ENCODE assay signal across 26 cellular contexts in genomic region chr2:227508001-227508400, GRCh38. TPM values are rescaled to one million over a fixed set of nuclear protein-coding genes. Genes with fewer than 3 reads are reported as not detected.
DNase-seq lines count a peak whose midpoint lies in the region; ATAC-seq, FAIRE-seq and TF ChIP-seq lines count a peak whose summit lies in the region.
"Had no signal": no experiment of that assay in that cellular context is flagged by ENCODE, and none has a peak within 500 bp of the region (broad histone marks: within the 10 kb centered on the region; RNA-seq: fewer than 3 reads in every experiment).

No MANE protein-coding gene starts in this region.

- no peak for TF ChIP-seq EP300 in K562 (IDR thresholded peaks at IDR 0.05; ENCODE audit: low read length)

- no peak for TF ChIP-seq CTCF in HCT116 (IDR thresholded peaks at IDR 0.05 in 2 of 3, conservative IDR thresholded peaks at IDR 0.05 in 1 of 3; ENCODE audit: borderline replicate concordance in 1 of 3, insufficient read depth in 1 of 3, low read depth in 2 of 3, low read length in 2 of 3)
- no peak for TF ChIP-seq CTCF in K562 (IDR thresholded peaks at IDR 0.05 in 2 of 3, conservative IDR thresholded peaks at IDR 0.05 in 1 of 3; ENCODE audit: insufficient read depth in 2 of 3, low read depth in 1 of 3, low read length in 3 of 3)
- TF ChIP-seq CTCF in neural progenitor cell (IDR thresholded peaks at IDR 0.05) = no peak

- peaks cover 18% of the 10 kb centered on the region for H3K4me1 Mint-ChIP-seq in neural progenitor cell

- TF ChIP-seq POLR2A in HCT116 (IDR thresholded peaks at IDR 0.05; ENCODE audit: borderline replicate concordance, extremely low read depth, insufficient read depth, insufficient read length) (no peak), K562 (conservative IDR thresholded peaks at IDR 0.05) (no peak)

- H3K9me1 ChIP-seq in K562 (ENCODE audit: control insufficient read depth, insufficient read depth, low read length) = peaks cover 2% of the 10 kb centered on the region

- no peak for ATAC-seq in HCT116
- no peak for ATAC-seq in K562
- ATAC-seq: activated CD8-positive, alpha-beta T cell treated with anti-CD3 and anti-CD28 coated beads, Interleukin-2, amount 10 ng/mL, durations not matched to agents 7 days and 5 days; heart left ventricle; PC-3; stimulated activated memory B cell treated with anti-CD40 and anti-IgM and Interleukin-4, amounts not matched to agents 10 μg/mL and 1 μg/mL and 100 μg/mL, for 72 hours had no signal

- H3K27me3 ChIP-seq in HCT116 (ENCODE audit: insufficient read depth, low read length) (no peaks in the 10 kb centered on the region), K562 (ENCODE audit: control insufficient read depth in 2 of 2, insufficient read depth in 2 of 2, low read length in 2 of 2) (no peaks in the 10 kb centered on the region), neural progenitor cell (no peaks in the 10 kb centered on the region)
- H3K27me3 ChIP-seq: BLaER1 treated with 17β-estradiol and CSF1 and Interleukin-3, amounts not matched to agents 10 nM and 100 nM; heart left ventricle; SJSA1; tibial nerve had no signal

- H3K79me2 ChIP-seq in HCT116 (ENCODE audit: insufficient read depth, low read length) (peaks cover 100% of the 10 kb centered on the region), K562 (ENCODE audit: control insufficient read depth, insufficient read depth, low read length) (peaks cover 100% of the 10 kb centered on the region), neural progenitor cell (ENCODE audit: low read depth) (peaks cover 100% of the 10 kb centered on the region)

- no peak overlapping the region for H3K4me3 ChIP-seq in HCT116 (replicated peaks in 1 of 2; ENCODE audit: low read depth in 1 of 2, low read length in 2 of 2)
- H3K4me3 ChIP-seq in K562 = no peak overlapping the region
- no peak overlapping the region for H3K4me3 ChIP-seq in neural progenitor cell
- H3K4me3 ChIP-seq: BLaER1 treated with 17β-estradiol and CSF1 and Interleukin-3, amounts not matched to agents 10 nM and 100 nM; heart left ventricle; lung; SJSA1; tibial nerve had no signal

- peaks cover 3% of the 10 kb centered on the region for H3K9me3 Mint-ChIP-seq in neural progenitor cell
- H3K9me3 Mint-ChIP-seq: activated T-helper 1 cell treated with anti-CD3 and anti-CD28 coated beads, Interleukin-12 subunit alpha, Interleukin-12 subunit beta, Interleukin-2, Interleukin-4 antibody, amounts not matched to agents 30 ng/mL and 10 ng/mL and 1 ng/mL, durations not matched to agents 14 hours and 24 hours and 36 hours; immature natural killer cell; nephron; stimulated activated memory B cell treated with anti-CD40 and anti-IgM and Interleukin-4, amounts not matched to agents 10 μg/mL and 1 μg/mL and 100 μg/mL, for 72 hours; T-helper 2 cell treated with Interferon-gamma antibody and Interleukin-4, amounts not matched to agents 5 μg/mL and 100 μg/mL, for 36 hours had no signal

- POLR2A ChIA-PET in HCT116 (lab: Charles Lee) (interaction anchor here (0.9 kb wide), 1 partner anchor 64 kb away, joined by 3 read pairs; no protein-coding TSS in a partner anchor), K562 (lab: Yijun Ruan, JAX) (interaction anchor here (0.5 kb wide), 1 partner anchor 72 kb away, joined by 3 read pairs; no protein-coding TSS in a partner anchor)

- in situ Hi-C loops in K562 (cut with MboI) = no loop called here

- no peak for FAIRE-seq in K562 (lab: Jason Lieb, UNC)
- FAIRE-seq: bronchial epithelial cell had no signal

- no peaks in the 10 kb centered on the region for H3K9me2 ChIP-seq in HCT116 (ENCODE audit: insufficient read depth)

- peak; percentile 6 for DNase-seq in DMS53 (lab: John Stamatoyannopoulos, UW)
- DNase-seq in DMS53 treated with DMSO at 0.1 percent for 48 hours (lab: John Stamatoyannopoulos, UW; ENCODE audit: unreplicated experiment) = no peak
- no peak for DNase-seq in HCT116 (ENCODE audit: low read depth, low spot score)
- DNase-seq in K562 (ENCODE audit: extremely low read depth in 1 of 4, low spot score in 3 of 4) = no peak
- peak; percentile 19 for DNase-seq in neural progenitor cell (ENCODE audit: low spot score)
- no peak for DNase-seq in KG1 (lab: John Stamatoyannopoulos, UW)
- no peak for DNase-seq in hippocampal formation (lab: John Stamatoyannopoulos, UW)
- no peak for DNase-seq in SK-N-DZ (ENCODE audit: low spot score)
- DNase-seq: activated CD8-positive, alpha-beta T cell treated with anti-CD3 and anti-CD28 coated beads, Interleukin-2, amount 10 ng/mL, durations not matched to agents 7 days and 5 days; heart left ventricle; immature natural killer cell; NCI-H1105 treated with DMSO at 0.1 percent for 48 hours; NCI-H748 treated with DMSO at 0.1 percent for 48 hours; PC-3; stimulated activated CD4-positive, alpha-beta T cell treated with anti-CD3 and anti-CD28 coated beads, Interleukin-12 subunit alpha, Interleukin-12 subunit beta, amount 100 ng/mL, for 4 hours had no signal

- H3K27ac Mint-ChIP-seq in neural progenitor cell = peak overlapping the region; percentile 34
- H3K27ac Mint-ChIP-seq: activated CD8-positive, alpha-beta T cell treated with anti-CD3 and anti-CD28 coated beads, Interleukin-2, amount 10 ng/mL, durations not matched to agents 7 days and 5 days; activated T-helper 1 cell treated with anti-CD3 and anti-CD28 coated beads, Interleukin-12 subunit alpha, Interleukin-12 subunit beta, Interleukin-2, Interleukin-4 antibody, amounts not matched to agents 30 ng/mL and 10 ng/mL and 1 ng/mL, durations not matched to agents 14 hours and 24 hours and 36 hours; nephron; stimulated activated memory B cell treated with anti-CD40 and anti-IgM and Interleukin-4, amounts not matched to agents 10 μg/mL and 1 μg/mL and 100 μg/mL, for 72 hours; T-helper 2 cell treated with Interferon-gamma antibody and Interleukin-4, amounts not matched to agents 5 μg/mL and 100 μg/mL, for 36 hours had no signal

- TF ChIP-seq RAD21 in HCT116 (IDR thresholded peaks at IDR 0.05; ENCODE audit: low read depth) = no peak
- TF ChIP-seq RAD21 in K562 (CRISPR knock-in tag; conservative IDR thresholded peaks at IDR 0.05 in 1 of 2, IDR thresholded peaks at IDR 0.05 in 1 of 2) = no peak

- RAD21 ChIA-PET in HCT116 (lab: Charles Lee; ENCODE audit: low non-redundant PET in 1 of 2, low total read pairs in 2 of 2, uncharacterized antibody in 2 of 2, unreplicated experiment in 2 of 2) = no interaction called here

- H3K9me3 ChIP-seq in HCT116 (ENCODE audit: control insufficient read depth in 1 of 2, insufficient read depth in 1 of 2, low read depth in 1 of 2, low read length in 2 of 2) (no peaks in the 10 kb centered on the region), K562 (replicated peaks; ENCODE audit: control insufficient read depth, insufficient read depth, low read depth, low read length) (no peaks in the 10 kb centered on the region), neural progenitor cell (ENCODE audit: low read depth) (no peaks in the 10 kb centered on the region)
- H3K9me3 ChIP-seq: BLaER1 treated with 17β-estradiol and CSF1 and Interleukin-3, amounts not matched to agents 10 nM and 100 nM; heart left ventricle; SJSA1; tibial nerve had no signal

- H4K20me1 ChIP-seq in HCT116 (ENCODE audit: insufficient read depth) (peaks cover 8% of the 10 kb centered on the region; the same call in 1 of the 2 replicates), K562 (replicated peaks; ENCODE audit: control insufficient read depth, insufficient read depth, low read length) (peaks cover 20% of the 10 kb centered on the region; the same call in 1 of the 2 replicates), neural progenitor cell (ENCODE audit: low read depth) (peaks cover 98% of the 10 kb centered on the region)

- BruUV-seq in HCT116 (replicated peaks; lab: Mats Ljungman, UMichigan) (no TSS peak), K562 (replicated peaks; lab: Mats Ljungman, UMichigan) (no TSS peak)

- peaks cover 59 to 66% of the 10 kb centered on the region in 2 experiments for H3K4me1 ChIP-seq in HCT116 (ENCODE audit: control insufficient read depth in 1 of 2, insufficient read depth in 2 of 2, low read length in 2 of 2)
- H3K4me1 ChIP-seq in K562 (replicated peaks in 1 of 2; ENCODE audit: control insufficient read depth in 2 of 2, insufficient read depth in 2 of 2, low read length in 2 of 2) = peaks cover 3 to 32% of the 10 kb centered on the region in 2 experiments; a peak in 4 of 5 replicates
- peaks cover 36% of the 10 kb centered on the region for H3K4me1 ChIP-seq in neural progenitor cell

- H2AFZ ChIP-seq in HCT116 (ENCODE audit: low read depth, low read length, poor library complexity, severe bottlenecking) = no peak overlapping the region
- H2AFZ ChIP-seq in K562 (ENCODE audit: low read depth, low read length) = no peak overlapping the region
- no peak overlapping the region for H2AFZ ChIP-seq in neural progenitor cell (replicated peaks)

- peaks cover 21% of the 10 kb centered on the region for H3K36me3 Mint-ChIP-seq in neural progenitor cell
- H3K36me3 Mint-ChIP-seq: immature natural killer cell had no signal

- peaks cover 3% of the 10 kb centered on the region for H3K27me3 Mint-ChIP-seq in neural progenitor cell (ENCODE audit: insufficient read depth, low read depth)
- H3K27me3 Mint-ChIP-seq: stimulated activated memory B cell treated with anti-CD40 and anti-IgM and Interleukin-4, amounts not matched to agents 10 μg/mL and 1 μg/mL and 100 μg/mL, for 72 hours had no signal

- H3K36me3 ChIP-seq in HCT116 (ENCODE audit: control insufficient read depth in 1 of 2, insufficient read depth in 2 of 2, low read length in 2 of 2) (no peaks in the 10 kb centered on the region), K562 (ENCODE audit: control insufficient read depth, insufficient read depth, low read length) (peaks cover 2% of the 10 kb centered on the region; the same call in 1 of the 3 replicates), neural progenitor cell (no peaks in the 10 kb centered on the region)
- H3K36me3 ChIP-seq: heart left ventricle, SJSA1, tibial nerve had no signal

- peak overlapping the region; percentile 18; the same call in 1 of the 2 replicates for H3K4me2 ChIP-seq in HCT116 (ENCODE audit: low read length)
- H3K4me2 ChIP-seq in K562 (ENCODE audit: insufficient read depth, low read length) = no peak overlapping the region
- H3K4me2 ChIP-seq in neural progenitor cell = peak overlapping the region; percentile 28
- H3K4me2 ChIP-seq: KMS-11 had no signal

- H3K27ac ChIP-seq in HCT116 (ENCODE audit: low read depth, low read length) (no peak overlapping the region), K562 (ENCODE audit: extremely low read depth, low read depth, low read length) (no peak overlapping the region), neural progenitor cell (no peak overlapping the region)
- H3K27ac ChIP-seq: 22Rv1; BLaER1 treated with 17β-estradiol and CSF1 and Interleukin-3, amounts not matched to agents 10 nM and 100 nM; heart left ventricle; KMS-11; SJSA1; tibial nerve had no signal

- CTCF ChIA-PET in HCT116 (lab: Charles Lee) = no interaction called here
- CTCF ChIA-PET in K562 (lab: Yijun Ruan, JAX; ENCODE audit: low intra/inter-chr PET ratio) = no interaction called here

- H3K9ac ChIP-seq in HCT116 (ENCODE audit: low read length) (no peak overlapping the region), K562 (ENCODE audit: insufficient read depth in 1 of 2, low read depth in 2 of 2, low read length in 2 of 2) (no peak overlapping the region), neural progenitor cell (no peak overlapping the region)
- H3K9ac ChIP-seq: BLaER1 treated with 17β-estradiol and CSF1 and Interleukin-3, amounts not matched to agents 10 nM and 100 nM; KMS-11 had no signal

- WGBS in K562 (ENCODE audit: insufficient coverage, low coverage, missing lambda C conversion rate) = 72% methylated on average over 2 of the region's 2 CpGs

- intact Hi-C loops in HCT116 (cut with micrococcal nuclease) = no loop called here
- intact Hi-C loops in K562 (cut with micrococcal nuclease) = no loop called here

- peaks cover 5% of the 10 kb centered on the region for H3F3A ChIP-seq in neural progenitor cell (ENCODE audit: low read depth)

- no peak overlapping the region for H3K4me3 Mint-ChIP-seq in neural progenitor cell
- H3K4me3 Mint-ChIP-seq: activated CD8-positive, alpha-beta T cell treated with anti-CD3 and anti-CD28 coated beads, Interleukin-2, amount 10 ng/mL, durations not matched to agents 7 days and 5 days; activated T-helper 1 cell treated with anti-CD3 and anti-CD28 coated beads, Interleukin-12 subunit alpha, Interleukin-12 subunit beta, Interleukin-2, Interleukin-4 antibody, amounts not matched to agents 30 ng/mL and 10 ng/mL and 1 ng/mL, durations not matched to agents 14 hours and 24 hours and 36 hours; nephron; stimulated activated memory B cell treated with anti-CD40 and anti-IgM and Interleukin-4, amounts not matched to agents 10 μg/mL and 1 μg/mL and 100 μg/mL, for 72 hours; T-helper 2 cell treated with Interferon-gamma antibody and Interleukin-4, amounts not matched to agents 5 μg/mL and 100 μg/mL, for 36 hours had no signal

RNA-seq across cellular contexts. Expression of gene AGFG1, which starts 36.0 kb away (rescaled TPM):
- 72.5 TPM for total RNA-seq in HCT116 (2021; ENCODE audit: unreplicated experiment)
- 46.9 and 54.3 TPM in 2 replicates for polyA plus RNA-seq in HCT116 (2012)
- 31.0 and 37.9 TPM in 2 replicates for total RNA-seq in K562 (2011; cell fraction: chromatin; rRNA removed; ENCODE audit: low replicate concordance)
- 14.8 and 17.1 TPM in 2 replicates for total RNA-seq in K562 (2011; cell fraction: nucleolus; rRNA removed)
- total RNA-seq in K562 (2011; cell fraction: nucleoplasm; rRNA removed) = 16.6 and 31.9 TPM in 2 replicates
- total RNA-seq in K562 (2014; rRNA removed) = 18.1 and 27.0 TPM in 2 replicates
- 38.1 and 47.1 TPM in 2 replicates for total RNA-seq in K562 (2014; rRNA removed; fragmentation: Illumina TruSeq; extraction: Trizol)
- total RNA-seq in K562 (2015; rRNA removed; fragmentation: Illumina TruSeq; extraction: Trizol) = 37.4 and 37.9 TPM in 2 replicates
- total RNA-seq in K562 (2021) = 51.2 and 51.3 TPM in 2 replicates
- 79.5 and 97.5 TPM in 2 replicates for polyA plus RNA-seq in K562 (2011; rRNA removed)
- 88.8 TPM in 2 replicates for polyA plus RNA-seq in K562 (2011; cell fraction: cytosol; rRNA removed)
- 65.1 and 73.6 TPM in 2 replicates for polyA plus RNA-seq in K562 (2011; cell fraction: nucleus; rRNA removed)
- 27.7 and 28.0 TPM in 2 replicates for polyA plus RNA-seq in K562 (2012)
- 35.3 and 36.0 TPM in 2 replicates for polyA plus RNA-seq in K562 (2014; fragmentation: Illumina TruSeq; extraction: Trizol)
- polyA plus RNA-seq in K562 (2014; fragmentation: Nextera tagmentation; extraction: Ambion mirVana) = 10 to 100 TPM; 11.2 to 14.0 TPM
- 17.1 and 28.7 TPM in 2 replicates for polyA plus RNA-seq in K562 (2014; rRNA removed)
- 120 and 162 TPM in 2 replicates for polyA minus RNA-seq in K562 (2011; rRNA and poly(A)+ RNA removed)
- 42.0 and 75.2 TPM in 2 replicates for polyA minus RNA-seq in K562 (2011; cell fraction: cytosol; rRNA and poly(A)+ RNA removed)
- polyA minus RNA-seq in K562 (2011; cell fraction: nucleus; rRNA and poly(A)+ RNA removed) = 19.5 and 36.4 TPM in 2 replicates
- total RNA-seq in neural progenitor cell (ENCODE audit: low replicate concordance) = 84.8 and 96.4 TPM in 2 replicates
- 18.5 and 19.1 TPM in 2 replicates for polyA plus RNA-seq in SK-N-DZ (2014; cell fraction: cytosol; rRNA removed)
- 12.9 and 16.4 TPM in 2 replicates for polyA plus RNA-seq in SK-N-DZ (2014; cell fraction: nucleus; rRNA removed)

Comparison
In these comparisons a context has a peak if more than half of its experiments do, and no peak if none do; other contexts are left out.
1. DNase-seq: peak in DMS53 (single experiment) and neural progenitor cell (single experiment); none in DMS53 treated with DMSO at 0.1 percent for 48 hours (single experiment), HCT116 (single experiment), K562 (0 of 4), KG1 (single experiment), hippocampal formation (0 of 2) and SK-N-DZ (single experiment).